12 cellular contexts compared by ENCODE assay signal in genomic region chr9:121718063-121718462, GRCh38.
DNase-seq lines count a peak whose midpoint lies in the region; ATAC-seq, FAIRE-seq and TF ChIP-seq lines count a peak whose summit lies in the region.
"Had no signal": no experiment of that assay in that cellular context is flagged by ENCODE, and none has a peak within 500 bp of the region (broad histone marks: within the 10 kb centered on the region; RNA-seq: fewer than 3 reads in every experiment).

No MANE protein-coding gene starts in this region.

- no peak for TF ChIP-seq CTCF in H1 (IDR thresholded peaks at IDR 0.05; ENCODE audit: control extremely low read depth in 1 of 3, insufficient read depth in 1 of 3, low read depth in 1 of 3, low read length in 3 of 3)
- no peak for TF ChIP-seq CTCF in lower lobe of right lung (IDR thresholded peaks at IDR 0.05)

- no peak for TF ChIP-seq RAD21 in H1 (IDR thresholded peaks at IDR 0.05 in 1 of 2, conservative IDR thresholded peaks at IDR 0.05 in 1 of 2; ENCODE audit: low read depth in 2 of 2, low read length in 2 of 2)

- H3K23me2 ChIP-seq in H1 (ENCODE audit: low read depth, low read length): no peaks in the 10 kb centered on the region

- WGBS in H1 (ENCODE audit: extremely low coverage in 1 of 2, insufficient coverage in 1 of 2, insufficient read length in 1 of 2, insufficient replicate concordance in 2 of 2, low coverage in 1 of 2, low lambda C conversion rate in 2 of 2, missing lambda C conversion rate in 1 of 2), 2 experiments: 72% methylated on average over 11 of the region's 15 CpGs; no CpG with 5 or more reads in 1 of the 2 experiments
- 30 to 34% methylated on average over 15 of the region's 15 CpGs for WGBS in aorta, 2 donors

- H3K79me1 ChIP-seq in H1 (ENCODE audit: low read depth, low read length): peaks cover 19% of the 10 kb centered on the region

- TF ChIP-seq EP300 in H1 (IDR thresholded peaks at IDR 0.05; ENCODE audit: borderline replicate concordance in 1 of 2, low read depth in 2 of 2, low read length in 2 of 2): no peak

- no peaks in the 10 kb centered on the region for H3K27me3 ChIP-seq in H1 (replicated peaks in 1 of 4; ENCODE audit: control insufficient read depth in 3 of 4, extremely low read depth in 1 of 4, insufficient read depth in 3 of 4, low read length in 3 of 4)
- no peaks in the 10 kb centered on the region for H3K27me3 ChIP-seq in lower lobe of right lung (ENCODE audit: low read depth)
- no peaks in the 10 kb centered on the region for H3K27me3 ChIP-seq in aorta (ENCODE audit: control insufficient read depth in 1 of 2, insufficient read depth in 2 of 2, low read length in 1 of 2)
- H3K27me3 ChIP-seq: ascending aorta, right lobe of liver had no signal

- no peak overlapping the region for H2BK15ac ChIP-seq in H1 (ENCODE audit: low read length)

- CTCF ChIA-PET in H1 (lab: Charles Lee; ENCODE audit: partially characterized antibody): interaction anchor here (0.7 to 3.7 kb wide), 16 partner anchors 9 to 273 kb away, joined by 3 to 24 read pairs (median 4); no protein-coding TSS in a partner anchor

- peak; percentile 55 for ATAC-seq in Right ventricle myocardium superior (ENCODE audit: poor library complexity)
- peak; percentile 8 to 22 for ATAC-seq in lower lobe of right lung
- peak; percentile 63 for ATAC-seq in aorta (ENCODE audit: low FRiP score)
- no peak for ATAC-seq in HG03571 (IDR thresholded peaks at IDR 0.05; ENCODE audit: unreplicated experiment)
- ATAC-seq in left lobe of liver: no peak
- ATAC-seq: A549; activated CD8-positive, alpha-beta T cell treated with anti-CD3 and anti-CD28 coated beads, Interleukin-2, amount 10 ng/mL, durations not matched to agents 7 days and 5 days; right lobe of liver had no signal

- no peaks in the 10 kb centered on the region for H3K9me3 ChIP-seq in H1 (ENCODE audit: insufficient read depth in 2 of 2, low read depth in 1 of 2, low read length in 1 of 2)
- no peaks in the 10 kb centered on the region for H3K9me3 ChIP-seq in lower lobe of right lung
- H3K9me3 ChIP-seq in aorta (ENCODE audit: control insufficient read depth, low read length): no peaks in the 10 kb centered on the region
- H3K9me3 ChIP-seq: A549, ascending aorta, right lobe of liver had no signal

- H3K4me2 ChIP-seq in H1 (ENCODE audit: insufficient read depth in 1 of 2, low read depth in 2 of 2, low read length in 2 of 2): peak overlapping the region in 1 of 2 experiments; percentile 33; a peak in 1 of 4 replicates
- H3K4me2 ChIP-seq: A549 had no signal

- H3K56ac ChIP-seq in H1 (replicated peaks; ENCODE audit: insufficient read length, low read depth, low read length): no peak overlapping the region

- H3K36me3 ChIP-seq in H1 (ENCODE audit: control insufficient read depth in 2 of 4, insufficient read depth in 4 of 4, low read length in 3 of 4): no peaks in the 10 kb centered on the region
- no peaks in the 10 kb centered on the region for H3K36me3 ChIP-seq in lower lobe of right lung
- H3K36me3 ChIP-seq in aorta (ENCODE audit: control insufficient read depth in 1 of 2, insufficient read depth in 2 of 2, low read length in 1 of 2): no peaks in the 10 kb centered on the region
- H3K36me3 ChIP-seq: ascending aorta, right lobe of liver had no signal

- H3K4me3 ChIP-seq in H1 (ENCODE audit: extremely low read depth in 1 of 4, insufficient read depth in 2 of 4, low read depth in 3 of 4, low read length in 4 of 4) (no peak overlapping the region), lower lobe of right lung (no peak overlapping the region), aorta (ENCODE audit: low read length in 2 of 2) (no peak overlapping the region)
- H3K4me3 ChIP-seq: A549, right lobe of liver had no signal

- H2BK120ac ChIP-seq in H1 (replicated peaks; ENCODE audit: low read depth, low read length): no peak overlapping the region

- intact Hi-C loops in Right ventricle myocardium superior (cut with DNase I) (no loop called here), cardiac septum (cut with DNase I) (no loop called here), lower lobe of right lung (cut with DNase I) (no loop called here), aorta (cut with DNase I) (no loop called here)

- no peak overlapping the region for H4K8ac ChIP-seq in H1 (ENCODE audit: extremely low read depth, insufficient read depth, low read length)

- no peak overlapping the region for H3K4ac ChIP-seq in H1 (replicated peaks; ENCODE audit: insufficient read length, low read depth, low read length)

- TF ChIP-seq POLR2A in H1 (IDR thresholded peaks at IDR 0.05; ENCODE audit: control extremely low read depth in 1 of 2, low read depth in 2 of 2, low read length in 2 of 2): no peak

- no peak overlapping the region for H2AFZ ChIP-seq in H1 (ENCODE audit: low read length)

- peak overlapping the region; percentile 66; the same call in 1 of the 2 replicates for H2BK5ac ChIP-seq in H1 (ENCODE audit: low read depth, low read length)

- H2AK5ac ChIP-seq in H1 (ENCODE audit: low read depth, low read length): 0 out of 2 replicates have a peak overlapping the region, but pooled peaks have one; percentile 24

- FAIRE-seq in H1 (lab: Jason Lieb, UNC): no peak
- FAIRE-seq: A549 had no signal

- H3K79me2 ChIP-seq in H1 (ENCODE audit: control insufficient read depth in 1 of 2, insufficient read depth in 2 of 2, low read length in 2 of 2): peaks cover 0 to 49% of the 10 kb centered on the region in 2 experiments; a peak in 2 of 4 replicates

- H3K9ac ChIP-seq in H1 (replicated peaks in 1 of 4; ENCODE audit: extremely low read depth in 1 of 4, low read depth in 3 of 4, low read length in 3 of 4): no peak overlapping the region

- H4K91ac ChIP-seq in H1 (replicated peaks; ENCODE audit: insufficient read length, low read length): no peak overlapping the region

- H3K18ac ChIP-seq in H1 (ENCODE audit: extremely low read depth, low read length): no peak overlapping the region

- H3K4me1 ChIP-seq in H1 (replicated peaks in 1 of 4; ENCODE audit: control insufficient read depth in 3 of 4, insufficient read depth in 4 of 4, low read length in 3 of 4): peaks cover 8 to 33% (median 18%) of the 10 kb centered on the region in 4 experiments
- H3K4me1 ChIP-seq in lower lobe of right lung: peaks cover 59% of the 10 kb centered on the region
- no peaks in the 10 kb centered on the region for H3K4me1 ChIP-seq in aorta (ENCODE audit: control insufficient read depth in 1 of 2, insufficient read depth in 2 of 2, low read length in 2 of 2)

- peaks cover 14 to 40% of the 10 kb centered on the region in 2 experiments for H4K20me1 ChIP-seq in H1 (replicated peaks in 1 of 2; ENCODE audit: control insufficient read depth in 1 of 2, insufficient read depth in 2 of 2, low read length in 2 of 2)

- no peak overlapping the region for H3K14ac ChIP-seq in H1 (ENCODE audit: insufficient read length)

- H2BK12ac ChIP-seq in H1 (ENCODE audit: low read depth, low read length): 0 out of 2 replicates have a peak overlapping the region, but pooled peaks have one; percentile 9

- H3K23ac ChIP-seq in H1 (ENCODE audit: insufficient read length): no peak overlapping the region

- H2BK20ac ChIP-seq in H1 (ENCODE audit: low read length): no peak overlapping the region

- H4K5ac ChIP-seq in H1 (ENCODE audit: insufficient read length, low read depth, low read length): no peak overlapping the region

- POLR2A ChIA-PET in H1 (lab: Charles Lee; ENCODE audit: partially characterized antibody): interaction anchor here (1.5 kb wide), 1 partner anchor 9 kb away, joined by 4 read pairs; no protein-coding TSS in a partner anchor

- peak; percentile 54 for DNase-seq in Right ventricle myocardium superior
- no peak for DNase-seq in cardiac septum (ENCODE audit: low spot score)
- no peak for DNase-seq in H1 (ENCODE audit: low read depth in 1 of 2, low spot score in 2 of 2)
- DNase-seq in lower lobe of right lung: no peak
- peak in 1 of 2 donors; percentile 81 for DNase-seq in aorta
- DNase-seq in COLO829 (ENCODE audit: low spot score): no peak
- DNase-seq in left lobe of liver (ENCODE audit: low spot score): no peak
- DNase-seq: activated CD8-positive, alpha-beta T cell treated with anti-CD3 and anti-CD28 coated beads, Interleukin-2, amount 10 ng/mL, durations not matched to agents 7 days and 5 days; right lobe of liver had no signal

- H3K27ac ChIP-seq in H1 (ENCODE audit: low read depth, low read length): no peak overlapping the region
- no peak overlapping the region for H3K27ac ChIP-seq in lower lobe of right lung
- no peak overlapping the region for H3K27ac ChIP-seq in aorta (ENCODE audit: low read depth in 1 of 2, low read length in 2 of 2)
- H3K27ac ChIP-seq: A549, ascending aorta, right lobe of liver had no signal

Comparison
In these comparisons a context has a peak if more than half of its experiments do, and no peak if none do; other contexts are left out.
1. ATAC-seq: peak in Right ventricle myocardium superior (single experiment), lower lobe of right lung (2 of 2) and aorta (single experiment); none in HG03571 (single experiment) and left lobe of liver (single experiment).